ENCODE assay signal across 9 cellular contexts in genomic region chr9:124054671-124055212, GRCh38. TPM values are rescaled to one million over a fixed set of nuclear protein-coding genes. Genes with fewer than 3 reads are reported as not detected.
DNase-seq lines count a peak whose midpoint lies in the region; ATAC-seq, FAIRE-seq and TF ChIP-seq lines count a peak whose summit lies in the region.
"Had no signal": no experiment of that assay in that cellular context is flagged by ENCODE, and none has a peak within 500 bp of the region (broad histone marks: within the 10 kb centered on the region; RNA-seq: fewer than 3 reads in every experiment).

No MANE protein-coding gene starts in this region.

- in situ Hi-C loops in brain microvascular endothelial cell (cut with HindIII; ENCODE audit: low pct_ligation_motif_present, low sequenced_read_pairs), result no loop called here

- WGBS in suprapubic skin, result 74% methylated on average over 5 of the region's 6 CpGs

- TF ChIP-seq CTCF in brain microvascular endothelial cell (IDR thresholded peaks at IDR 0.05; ENCODE audit: low read depth, low read length, missing control alignments) (peak; percentile 26), suprapubic skin (IDR thresholded peaks at IDR 0.05) (no peak)

- H3K4me1 ChIP-seq in suprapubic skin, result no peaks in the 10 kb centered on the region

- TF ChIP-seq EP300 in suprapubic skin (IDR thresholded peaks at IDR 0.05), result no peak

- H3K27me3 ChIP-seq in brain microvascular endothelial cell (replicated peaks) (peaks cover 59% of the 10 kb centered on the region), suprapubic skin (peaks cover 39% of the 10 kb centered on the region)

- FAIRE-seq in HTR-8/SVneo (lab: Jason Lieb, UNC), result no peak

- peaks cover 44% of the 10 kb centered on the region for H3K27me3 Mint-ChIP-seq in activated CD4-positive, alpha-beta T cell treated with anti-CD3 and anti-CD28 coated beads for 36 hours

- DNase-seq in activated CD4-positive, alpha-beta T cell treated with anti-CD3 and anti-CD28 coated beads for 36 hours, result peak; percentile 74
- DNase-seq in activated CD4-positive, alpha-beta T cell treated with anti-CD3 and anti-CD28 coated beads, Interleukin-2, amount 50 U/mL, for 4 hours, result no peak
- DNase-seq in HTR-8/SVneo (ENCODE audit: insufficient read length, low spot score), result peak; percentile 43
- peak; percentile 96 for DNase-seq in brain microvascular endothelial cell
- DNase-seq in sciatic nerve (ENCODE audit: low spot score), result no peak
- no peak for DNase-seq in NCI-H748 treated with DMSO at 0.1 percent for 48 hours (lab: John Stamatoyannopoulos, UW)
- DNase-seq in suprapubic skin (ENCODE audit: low spot score in 2 of 2), result no peak

- H3K36me3 ChIP-seq in brain microvascular endothelial cell (replicated peaks), result no peaks in the 10 kb centered on the region
- no peaks in the 10 kb centered on the region for H3K36me3 ChIP-seq in suprapubic skin

- intact Hi-C loops in activated CD4-positive, alpha-beta T cell treated with anti-CD3 and anti-CD28 coated beads for 36 hours (cut with DNase I, micrococcal nuclease), result no loop called here
- intact Hi-C loops in sciatic nerve (cut with DNase I), result no loop called here

- ATAC-seq in activated CD4-positive, alpha-beta T cell treated with anti-CD3 and anti-CD28 coated beads for 36 hours, result peak; percentile 99
- peak; percentile 94 for ATAC-seq in GM21723 (IDR thresholded peaks at IDR 0.05; ENCODE audit: unreplicated experiment)
- ATAC-seq in sciatic nerve, result no peak

- H3K9me3 ChIP-seq in suprapubic skin, result no peaks in the 10 kb centered on the region

- H3K4me1 Mint-ChIP-seq in activated CD4-positive, alpha-beta T cell treated with anti-CD3 and anti-CD28 coated beads for 36 hours, result peaks cover 2% of the 10 kb centered on the region

- peaks cover 4% of the 10 kb centered on the region for H3K9me3 Mint-ChIP-seq in activated CD4-positive, alpha-beta T cell treated with anti-CD3 and anti-CD28 coated beads for 36 hours (ENCODE audit: low read depth)

- H3K27ac ChIP-seq in brain microvascular endothelial cell, result no peak overlapping the region
- no peak overlapping the region for H3K27ac ChIP-seq in suprapubic skin

- H3K4me3 ChIP-seq in brain microvascular endothelial cell (ENCODE audit: low read depth, low read length) (no peak overlapping the region), suprapubic skin (no peak overlapping the region)

- CTCF ChIA-PET in activated CD4-positive, alpha-beta T cell treated with anti-CD3 and anti-CD28 coated beads for 36 hours (lab: Charles Lee), result interaction anchor here (0.7 to 1.1 kb wide), 2 partner anchors 15 to 619 kb away, joined by 3 to 5 read pairs; no protein-coding TSS in a partner anchor

- no peak overlapping the region for H3K27ac Mint-ChIP-seq in activated CD4-positive, alpha-beta T cell treated with anti-CD3 and anti-CD28 coated beads for 36 hours
- H3K27ac Mint-ChIP-seq: activated naive CD8-positive, alpha-beta T cell had no signal

- POLR2A ChIA-PET in activated CD4-positive, alpha-beta T cell treated with anti-CD3 and anti-CD28 coated beads for 36 hours (lab: Charles Lee), result no interaction called here

- H3K36me3 Mint-ChIP-seq in activated CD4-positive, alpha-beta T cell treated with anti-CD3 and anti-CD28 coated beads for 36 hours (ENCODE audit: low read depth), result no peaks in the 10 kb centered on the region
- H3K36me3 Mint-ChIP-seq: activated naive CD8-positive, alpha-beta T cell had no signal

- H3K4me3 Mint-ChIP-seq in activated CD4-positive, alpha-beta T cell treated with anti-CD3 and anti-CD28 coated beads for 36 hours, result no peak overlapping the region
- H3K4me3 Mint-ChIP-seq: activated naive CD8-positive, alpha-beta T cell had no signal

- no peak for TF ChIP-seq POLR2A in suprapubic skin (IDR thresholded peaks at IDR 0.05)

RNA-seq across cellular contexts. Expression of gene LHX2, which starts 43.2 kb away (rescaled TPM):
- total RNA-seq in activated CD4-positive, alpha-beta T cell treated with anti-CD3 and anti-CD28 coated beads for 36 hours, result not detected
- not detected for total RNA-seq in sciatic nerve
- 10 to 100 TPM in 3 of 4 donors, 1 to 10 TPM in 1; 1.7 to 20.6 (median 11.6) TPM for total RNA-seq in suprapubic skin

Comparison
In these comparisons a context has a peak if more than half of its experiments do, and no peak if none do; other contexts are left out.
1. DNase-seq: peak in activated CD4-positive, alpha-beta T cell treated with anti-CD3 and anti-CD28 coated beads for 36 hours (single experiment), HTR-8/SVneo (single experiment) and brain microvascular endothelial cell (single experiment); none in activated CD4-positive, alpha-beta T cell treated with anti-CD3 and anti-CD28 coated beads, Interleukin-2, amount 50 U/mL, for 4 hours (0 of 2), sciatic nerve (single experiment), NCI-H748 treated with DMSO at 0.1 percent for 48 hours (single experiment) and suprapubic skin (0 of 2).